In the genomic region with DNA sequence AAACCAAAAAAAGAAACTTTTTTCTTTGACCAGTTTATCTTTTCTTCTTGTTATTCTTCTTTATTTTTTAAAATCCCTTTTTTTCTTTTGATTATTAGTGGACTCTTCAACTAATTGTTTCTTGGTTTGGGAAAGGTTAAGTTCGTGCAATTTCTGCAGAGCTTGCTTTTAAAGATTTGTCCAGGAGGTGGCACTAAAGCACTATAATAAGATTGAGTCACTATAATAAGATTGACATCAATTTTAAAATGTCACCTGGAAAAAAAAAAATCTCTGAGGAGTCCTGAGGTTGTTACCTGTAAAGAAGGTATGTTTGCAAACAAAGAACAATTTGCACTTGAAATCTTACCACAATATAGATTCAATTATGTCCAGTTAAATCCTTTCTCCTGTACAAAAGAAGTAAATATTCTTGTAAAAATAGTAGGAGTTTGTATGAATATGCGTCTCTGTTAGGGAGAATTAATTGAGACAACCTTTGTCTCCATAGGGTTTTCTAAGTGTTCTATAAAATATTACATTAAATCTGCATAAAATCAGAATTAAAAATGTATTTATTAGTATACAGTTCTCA, we compare ENCODE assay signal across 1 cellular context.
TF ChIP-seq lines count a peak whose summit lies in the region.

No MANE protein-coding gene starts in this region.

TF ChIP-seq in H1, 55 proteins besides CTCF, POLR2A, EP300 and RAD21 (continued from another document):
- TF ChIP-seq ZNF274 (IDR thresholded peaks at IDR 0.05; ENCODE audit: borderline replicate concordance, extremely low read depth, low read length) (no peak), POU5F1 (IDR thresholded peaks at IDR 0.05; ENCODE audit: low read depth, low read length) (no peak), MAFK (IDR thresholded peaks at IDR 0.05; ENCODE audit: low read depth, low read length) (no peak)
